In genomic region chr1:171014878-171015277, GRCh38 we compare ENCODE assay signal across 2 cellular contexts.
A peak's percentile ranks its signal among the peaks of the same experiment; 100 is the strongest.
TF ChIP-seq lines count a peak whose summit lies in the region.

No MANE protein-coding gene starts in this region.

TF ChIP-seq in HepG2, 621 proteins besides CTCF, POLR2A, EP300 and RAD21 (continued from another document):
- peak; percentile 95 for TF ChIP-seq MAFF (IDR thresholded peaks at IDR 0.05; ENCODE audit: low read depth, low read length)
TF ChIP-seq in HepG2: peak in this region for 2.

TF ChIP-seq in HEK293T, 16 proteins besides CTCF, POLR2A, EP300 and RAD21:
- TF ChIP-seq PKNOX1 (IDR thresholded peaks at IDR 0.05) (peak; percentile 76), ELF4 (IDR thresholded peaks at IDR 0.05) (no peak)
